In the genomic region with DNA sequence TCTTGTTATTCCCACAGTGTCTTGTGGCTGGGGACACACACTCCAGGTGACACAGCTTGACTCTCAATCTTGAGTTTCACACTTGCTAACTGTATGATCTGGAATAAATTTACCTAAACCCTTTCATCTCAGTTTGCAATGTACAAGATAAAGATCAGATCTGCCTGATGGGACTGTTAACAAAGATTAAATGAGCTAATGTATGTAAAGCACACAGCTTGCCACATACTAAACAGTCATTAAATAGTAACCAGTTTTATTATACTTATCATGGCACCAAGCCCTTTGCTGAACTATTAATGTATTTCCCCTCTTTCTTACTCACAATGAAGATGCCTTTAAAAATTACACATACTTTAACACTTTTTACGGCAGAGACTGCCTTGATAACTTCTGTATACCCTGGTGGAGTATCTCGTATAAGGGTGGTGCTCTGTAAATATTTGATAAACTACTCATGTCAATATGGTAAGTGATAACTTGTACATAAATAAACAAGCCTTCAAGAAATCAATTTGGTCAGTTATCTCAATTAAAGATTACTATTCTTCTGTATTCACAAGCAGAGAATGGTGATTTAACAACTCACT, we compare ENCODE assay signal across 24 cellular contexts.
DNase-seq lines count a peak whose midpoint lies in the region; ATAC-seq and TF ChIP-seq lines count a peak whose summit lies in the region.
"Had no signal": no experiment of that assay in that cellular context is flagged by ENCODE, and none has a peak within 500 bp of the region (broad histone marks: within the 10 kb centered on the region; RNA-seq: fewer than 3 reads in every experiment).

No MANE protein-coding gene starts in this region.

- no peak overlapping the region for H2AK9ac ChIP-seq in IMR-90 (replicated peaks; ENCODE audit: low read depth, low read length, poor library complexity)

- H3K56ac ChIP-seq in IMR-90 (ENCODE audit: extremely low read depth, insufficient read depth, low read length): no peak overlapping the region

- no peak overlapping the region for H3K4ac ChIP-seq in IMR-90 (ENCODE audit: low read depth, low read length)

- H3K9me3 ChIP-seq in mammary epithelial cell (replicated peaks; ENCODE audit: insufficient read depth, low read length) (no peaks in the 10 kb centered on the region), IMR-90 (ENCODE audit: control insufficient read depth, insufficient read depth, low read length) (no peaks in the 10 kb centered on the region), T-helper 17 cell (ENCODE audit: control insufficient read depth, low read length, poor library complexity, severe bottlenecking) (no peaks in the 10 kb centered on the region)
- H3K9me3 ChIP-seq: SJSA1 had no signal

- TF ChIP-seq RAD21 in IMR-90 (IDR thresholded peaks at IDR 0.05; ENCODE audit: low read length): no peak

- H3K4me1 ChIP-seq in mammary epithelial cell (ENCODE audit: insufficient read depth, low read length): no peaks in the 10 kb centered on the region
- no peaks in the 10 kb centered on the region for H3K4me1 ChIP-seq in IMR-90 (ENCODE audit: control insufficient read depth, insufficient read depth, low read length)
- H3K4me1 ChIP-seq: BLaER1 treated with 17β-estradiol and CSF1 and Interleukin-3, amounts not matched to agents 10 nM and 100 nM; SJSA1 had no signal

- no peak overlapping the region for H3K23ac ChIP-seq in IMR-90 (ENCODE audit: low read depth, low read length)

- no peak overlapping the region for H4K8ac ChIP-seq in IMR-90 (ENCODE audit: low read depth in 2 of 2, low read length in 2 of 2)

- no peak overlapping the region for H2BK15ac ChIP-seq in IMR-90 (ENCODE audit: low read depth, low read length)

- no peaks in the 10 kb centered on the region for H3K79me2 ChIP-seq in mammary epithelial cell (ENCODE audit: insufficient read depth, low read length)

- 0 out of 2 replicates have a peak overlapping the region, but pooled peaks have one; percentile 3 for H3K14ac ChIP-seq in IMR-90 (replicated peaks; ENCODE audit: low read depth, low read length)

- intact Hi-C loops in MCF 10A (cut with micrococcal nuclease): no loop called here
- intact Hi-C loops in mammary epithelial cell (cut with micrococcal nuclease): no loop called here
- intact Hi-C loops in IMR-90 (cut with micrococcal nuclease): no loop called here

- H3K27me3 Mint-ChIP-seq in MCF 10A (ENCODE audit: insufficient read depth, unreplicated experiment) (no peaks in the 10 kb centered on the region), T-helper 17 cell (no peaks in the 10 kb centered on the region)
- H3K27me3 Mint-ChIP-seq: CD4-positive, alpha-beta T cell; T-cell had no signal

- TSS peak; percentile 22 for BruUV-seq in MCF 10A (replicated peaks; lab: Mats Ljungman, UMichigan)
- BruUV-seq in mammary epithelial cell (replicated peaks; lab: Mats Ljungman, UMichigan): no TSS peak
- no TSS peak for BruUV-seq in IMR-90 (replicated peaks; lab: Mats Ljungman, UMichigan)

- no peak overlapping the region for H4K5ac ChIP-seq in IMR-90 (ENCODE audit: low read depth, low read length)

- H3K4me1 Mint-ChIP-seq in MCF 10A (ENCODE audit: insufficient read depth, unreplicated experiment) (peaks cover 6% of the 10 kb centered on the region), T-helper 17 cell (peaks cover 6% of the 10 kb centered on the region)
- peaks cover 20% of the 10 kb centered on the region for H3K4me1 Mint-ChIP-seq in stimulated activated effector memory CD8-positive, alpha-beta T cell treated with anti-CD3 and anti-CD28 coated beads, Interleukin-12 subunit alpha, Interleukin-12 subunit beta, amount 100 ng/mL, for 72 hours

- H3K36me3 Mint-ChIP-seq in MCF 10A (ENCODE audit: insufficient read depth, unreplicated experiment): peaks cover 13% of the 10 kb centered on the region
- H3K36me3 Mint-ChIP-seq in T-helper 17 cell (ENCODE audit: low read depth): peaks cover 14% of the 10 kb centered on the region
- H3K36me3 Mint-ChIP-seq in stimulated activated effector memory CD8-positive, alpha-beta T cell treated with anti-CD3 and anti-CD28 coated beads, Interleukin-12 subunit alpha, Interleukin-12 subunit beta, amount 100 ng/mL, for 72 hours: peaks cover 35% of the 10 kb centered on the region

- H3K9me1 ChIP-seq in IMR-90 (ENCODE audit: insufficient read depth, low read length): no peaks in the 10 kb centered on the region

- no peak overlapping the region for H3K9ac ChIP-seq in mammary epithelial cell (ENCODE audit: insufficient read depth, low read length)
- H3K9ac ChIP-seq in IMR-90 (ENCODE audit: low read depth, low read length): no peak overlapping the region
- H3K9ac ChIP-seq: BLaER1 treated with 17β-estradiol and CSF1 and Interleukin-3, amounts not matched to agents 10 nM and 100 nM had no signal

- no peak overlapping the region for H2BK5ac ChIP-seq in IMR-90 (ENCODE audit: low read depth, low read length, poor library complexity, severe bottlenecking)

- no peak overlapping the region for H2AK5ac ChIP-seq in IMR-90 (ENCODE audit: low read depth, low read length)

- 96% methylated on average over 2 of the region's 2 CpGs for WGBS in mammary epithelial cell (ENCODE audit: low coverage, missing lambda C conversion rate)
- WGBS in IMR-90 (ENCODE audit: extremely low coverage in 2 of 2, insufficient read length in 1 of 2), 2 experiments: no CpG with 5 or more reads among the region's 2 CpGs

- CTCF ChIA-PET in MCF 10A (lab: Yijun Ruan, JAX) (no interaction called here), mammary epithelial cell (lab: Charles Lee; ENCODE audit: low non-redundant PET) (no interaction called here), IMR-90 (lab: Yijun Ruan, JAX) (no interaction called here)

- POLR2A ChIA-PET in MCF 10A (lab: Yijun Ruan, JAX) (no interaction called here), IMR-90 (lab: Charles Lee; ENCODE audit: unreplicated experiment) (no interaction called here)

- H3K18ac ChIP-seq in IMR-90 (ENCODE audit: low read depth, low read length): no peak overlapping the region

- H2AFZ ChIP-seq in mammary epithelial cell (ENCODE audit: low read depth, low read length) (no peak overlapping the region), IMR-90 (replicated peaks; ENCODE audit: low read length, poor library complexity) (no peak overlapping the region)

- no peak overlapping the region for H2BK20ac ChIP-seq in IMR-90 (ENCODE audit: low read depth, low read length)

- peaks cover 23 to 33% of the 10 kb centered on the region in 2 experiments for H3K79me1 ChIP-seq in IMR-90 (ENCODE audit: low read depth in 1 of 2, low read length in 2 of 2)

- H3K4me2 ChIP-seq in mammary epithelial cell (ENCODE audit: insufficient read depth, low read depth, low read length): no peak overlapping the region
- H3K4me2 ChIP-seq in IMR-90 (ENCODE audit: low read depth, low read length): no peak overlapping the region
- H3K4me2 ChIP-seq: BLaER1 treated with 17β-estradiol and CSF1 and Interleukin-3, amounts not matched to agents 10 nM and 100 nM had no signal

- H4K91ac ChIP-seq in IMR-90 (ENCODE audit: insufficient read depth, low read depth, low read length): no peak overlapping the region

- dilution Hi-C loops in mammary epithelial cell (cut with HindIII; ENCODE audit: low sequenced_read_pairs): no loop called here
- dilution Hi-C loops in IMR-90 (cut with HindIII; ENCODE audit: low sequenced_read_pairs, unreplicated experiment): no loop called here

- H2BK120ac ChIP-seq in IMR-90 (ENCODE audit: low read depth, low read length): no peak overlapping the region

- no peak overlapping the region for H3K4me3 Mint-ChIP-seq in MCF 10A (ENCODE audit: unreplicated experiment)
- no peak overlapping the region for H3K4me3 Mint-ChIP-seq in T-helper 17 cell
- H3K4me3 Mint-ChIP-seq in stimulated activated effector memory CD8-positive, alpha-beta T cell treated with anti-CD3 and anti-CD28 coated beads, Interleukin-12 subunit alpha, Interleukin-12 subunit beta, amount 100 ng/mL, for 72 hours: no peak overlapping the region
- H3K4me3 Mint-ChIP-seq: CD4-positive, alpha-beta T cell; T-cell had no signal

- H4K20me1 ChIP-seq in mammary epithelial cell (ENCODE audit: insufficient read depth, low read length) (no peaks in the 10 kb centered on the region), IMR-90 (ENCODE audit: insufficient read depth, low read length) (no peaks in the 10 kb centered on the region)

- peaks cover 8% of the 10 kb centered on the region for H3K9me3 Mint-ChIP-seq in MCF 10A (ENCODE audit: unreplicated experiment)
- no peaks in the 10 kb centered on the region for H3K9me3 Mint-ChIP-seq in stimulated activated effector memory CD8-positive, alpha-beta T cell treated with anti-CD3 and anti-CD28 coated beads, Interleukin-12 subunit alpha, Interleukin-12 subunit beta, amount 100 ng/mL, for 72 hours
- H3K9me3 Mint-ChIP-seq: CD4-positive, alpha-beta T cell had no signal

- no peak overlapping the region for H3K27ac Mint-ChIP-seq in MCF 10A (ENCODE audit: low read depth, unreplicated experiment)
- H3K27ac Mint-ChIP-seq in T-helper 17 cell: peak overlapping the region; percentile 29
- peak overlapping the region; percentile 10 for H3K27ac Mint-ChIP-seq in stimulated activated effector memory CD8-positive, alpha-beta T cell treated with anti-CD3 and anti-CD28 coated beads, Interleukin-12 subunit alpha, Interleukin-12 subunit beta, amount 100 ng/mL, for 72 hours
- H3K27ac Mint-ChIP-seq: CD4-positive, alpha-beta T cell; T-cell had no signal

- H3K27me3 ChIP-seq in mammary epithelial cell (ENCODE audit: insufficient read depth, low read length): no peaks in the 10 kb centered on the region
- H3K27me3 ChIP-seq in IMR-90 (ENCODE audit: control insufficient read depth, insufficient read depth, low read length): no peaks in the 10 kb centered on the region
- H3K27me3 ChIP-seq: BLaER1 treated with 17β-estradiol and CSF1 and Interleukin-3, amounts not matched to agents 10 nM and 100 nM; SJSA1 had no signal

- H3K4me3 ChIP-seq in mammary epithelial cell (replicated peaks in 1 of 3; ENCODE audit: insufficient read depth in 1 of 3, low read depth in 2 of 3, low read length in 3 of 3): no peak overlapping the region
- H3K4me3 ChIP-seq in IMR-90 (ENCODE audit: insufficient read depth, low read depth, low read length): no peak overlapping the region
- H3K4me3 ChIP-seq: BLaER1 treated with 17β-estradiol and CSF1 and Interleukin-3, amounts not matched to agents 10 nM and 100 nM; GM12878; SJSA1 had no signal

- TF ChIP-seq CTCF in MCF 10A (IDR thresholded peaks at IDR 0.05; ENCODE audit: unreplicated experiment) (no peak), mammary epithelial cell (conservative IDR thresholded peaks at IDR 0.05 in 1 of 2, IDR thresholded peaks at IDR 0.05 in 1 of 2; ENCODE audit: extremely low read depth in 1 of 2, insufficient read depth in 1 of 2, low read depth in 1 of 2, low read length in 2 of 2) (no peak), IMR-90 (conservative IDR thresholded peaks at IDR 0.05; ENCODE audit: low read depth, low read length) (no peak), GM20000 (IDR thresholded peaks at IDR 0.05; ENCODE audit: extremely low read depth, missing control alignments) (no peak)

- H3K27ac ChIP-seq in mammary epithelial cell (ENCODE audit: insufficient read depth, low read depth, low read length) (no peak overlapping the region), IMR-90 (ENCODE audit: insufficient read depth, low read length) (no peak overlapping the region)
- H3K27ac ChIP-seq: BLaER1 treated with 17β-estradiol and CSF1 and Interleukin-3, amounts not matched to agents 10 nM and 100 nM; SJSA1 had no signal

- no peak for TF ChIP-seq POLR2A in IMR-90 (IDR thresholded peaks at IDR 0.05; ENCODE audit: low read depth, low read length)

- no peak for ATAC-seq in IMR-90 (ENCODE audit: low read depth)
- no peak for ATAC-seq in T-helper 17 cell
- no peak for ATAC-seq in stimulated activated effector memory CD8-positive, alpha-beta T cell treated with anti-CD3 and anti-CD28 coated beads, Interleukin-12 subunit alpha, Interleukin-12 subunit beta, amount 100 ng/mL, for 72 hours
- ATAC-seq: GM12878, HCT116, T-cell had no signal

- in situ Hi-C loops in mammary epithelial cell (cut with MboI; ENCODE audit: low sequenced_read_pairs in 2 of 2) (no loop called here), IMR-90 (cut with MboI; ENCODE audit: low sequenced_read_pairs) (no loop called here)

- H3K36me3 ChIP-seq in mammary epithelial cell (ENCODE audit: insufficient read depth, low read length) (peaks cover 3% of the 10 kb centered on the region), IMR-90 (ENCODE audit: control insufficient read depth, insufficient read depth, low read length) (no peaks in the 10 kb centered on the region)

- DNase-seq in MCF 10A (ENCODE audit: unreplicated experiment) (no peak), mammary epithelial cell (no peak), IMR-90 (no peak), T-helper 17 cell (no peak), T-helper 9 cell (no peak), MV-4-11 (lab: John Stamatoyannopoulos, UW) (no peak), GM20000 (ENCODE audit: low spot score) (no peak)
- DNase-seq in stimulated activated effector memory CD8-positive, alpha-beta T cell treated with anti-CD3 and anti-CD28 coated beads, Interleukin-12 subunit alpha, Interleukin-12 subunit beta, amount 100 ng/mL, for 72 hours (ENCODE audit: low spot score in 2 of 2): no peak
- DNase-seq: CD4-positive, alpha-beta T cell; EL; GDM1; KG1; NCI-H1105 treated with DMSO at 0.1 percent for 48 hours; NCI-H1694; NCI-H2029 treated with DMSO at 0.1 percent for 48 hours; NCI-H446 treated with DMSO at 0.1 percent for 48 hours; NCI-H82; Right ventricle myocardium superior; RPMI8226; T-cell had no signal
